In genomic region chr17:3594976-3595375, GRCh38 we compare ENCODE assay signal across 17 cellular contexts. TPM values are rescaled to one million over a fixed set of nuclear protein-coding genes. Genes with fewer than 3 reads are reported as not detected.
DNase-seq lines count a peak whose midpoint lies in the region; ATAC-seq and TF ChIP-seq lines count a peak whose summit lies in the region.
"Had no signal": no experiment of that assay in that cellular context is flagged by ENCODE, and none has a peak within 500 bp of the region (broad histone marks: within the 10 kb centered on the region; RNA-seq: fewer than 3 reads in every experiment).

No MANE protein-coding gene starts in this region.

- H3K9me3 ChIP-seq in smooth muscle cell (replicated peaks; ENCODE audit: low read depth), result no peaks in the 10 kb centered on the region
- H3K9me3 ChIP-seq: A549, SJSA1 had no signal

- no peak overlapping the region for H3K27ac Mint-ChIP-seq in natural killer cell treated with Interleukin-12 subunit alpha and Interleukin-12 subunit beta and Interleukin-15 and Interleukin-18, amount 100 ng/mL, for 72 hours
- no peak overlapping the region for H3K27ac Mint-ChIP-seq in natural killer cell
- peak overlapping the region; percentile 52 for H3K27ac Mint-ChIP-seq in glutamatergic neuron (ENCODE audit: unreplicated experiment)

- no peaks in the 10 kb centered on the region for H3F3A ChIP-seq in smooth muscle cell (ENCODE audit: low read depth)

- H2AFZ ChIP-seq in smooth muscle cell (ENCODE audit: low read depth), result no peak overlapping the region

- no peaks in the 10 kb centered on the region for H3K36me3 ChIP-seq in smooth muscle cell (ENCODE audit: low read depth)
- H3K36me3 ChIP-seq: SJSA1 had no signal

- peak; percentile 3 for DNase-seq in natural killer cell treated with Interleukin-12 subunit alpha and Interleukin-12 subunit beta and Interleukin-15 and Interleukin-18, amount 100 ng/mL, for 72 hours (ENCODE audit: low spot score)
- no peak for DNase-seq in natural killer cell
- no peak for DNase-seq in glutamatergic neuron
- DNase-seq in mesenteric fat pad (ENCODE audit: low spot score), result no peak
- no peak for DNase-seq in smooth muscle cell (lab: John Stamatoyannopoulos, UW; ENCODE audit: unreplicated experiment)
- DNase-seq in OCI-M1 (lab: John Stamatoyannopoulos, UW), result no peak
- DNase-seq: NCI-H187 treated with DMSO at 0.1 percent for 48 hours, NCI-H446, NCI-H69 had no signal

- H3K4me3 ChIP-seq in smooth muscle cell, result no peak overlapping the region
- H3K4me3 ChIP-seq: A549, K562, SJSA1 had no signal

- no peaks in the 10 kb centered on the region for H3K79me2 ChIP-seq in smooth muscle cell (ENCODE audit: low read depth)

- no peak for ATAC-seq in natural killer cell treated with Interleukin-12 subunit alpha and Interleukin-12 subunit beta and Interleukin-15 and Interleukin-18, amount 100 ng/mL, for 72 hours
- ATAC-seq in natural killer cell, result no peak
- ATAC-seq: A549, K562 had no signal

- H3K9ac ChIP-seq in smooth muscle cell (ENCODE audit: low read depth), result no peak overlapping the region

- intact Hi-C loops in natural killer cell (cut with micrococcal nuclease), result no loop called here

- TF ChIP-seq CTCF in natural killer cell (IDR thresholded peaks at IDR 0.05) (no peak), glutamatergic neuron (IDR thresholded peaks at IDR 0.05; ENCODE audit: partially characterized antibody, unreplicated experiment) (no peak), smooth muscle cell (IDR thresholded peaks at IDR 0.05; ENCODE audit: borderline replicate concordance, insufficient read depth, poor library complexity, severe bottlenecking) (no peak)

- WGBS in smooth muscle cell (ENCODE audit: low lambda C conversion rate), result 89% methylated on average over 15 of the region's 15 CpGs

- H3K4me2 ChIP-seq in smooth muscle cell, result no peak overlapping the region
- H3K4me2 ChIP-seq: A549 had no signal

- no peaks in the 10 kb centered on the region for H3K9me3 Mint-ChIP-seq in natural killer cell treated with Interleukin-12 subunit alpha and Interleukin-12 subunit beta and Interleukin-15 and Interleukin-18, amount 100 ng/mL, for 72 hours
- H3K9me3 Mint-ChIP-seq in natural killer cell, result no peaks in the 10 kb centered on the region
- H3K9me3 Mint-ChIP-seq in glutamatergic neuron (ENCODE audit: unreplicated experiment), result peaks cover 15% of the 10 kb centered on the region

- no peak overlapping the region for H3K4me3 Mint-ChIP-seq in natural killer cell treated with Interleukin-12 subunit alpha and Interleukin-12 subunit beta and Interleukin-15 and Interleukin-18, amount 100 ng/mL, for 72 hours
- no peak overlapping the region for H3K4me3 Mint-ChIP-seq in natural killer cell
- H3K4me3 Mint-ChIP-seq in glutamatergic neuron (ENCODE audit: unreplicated experiment), result no peak overlapping the region

- H3K27ac ChIP-seq in angular gyrus (ENCODE audit: low read depth, low read length) (peak overlapping the region; percentile 42), temporal lobe (ENCODE audit: low read depth, low read length) (peak overlapping the region; percentile 73), smooth muscle cell (ENCODE audit: low read depth) (no peak overlapping the region)
- H3K27ac ChIP-seq: A549, C4-2B, HL-60, RWPE1, SJSA1 had no signal

- H3K36me3 Mint-ChIP-seq in natural killer cell treated with Interleukin-12 subunit alpha and Interleukin-12 subunit beta and Interleukin-15 and Interleukin-18, amount 100 ng/mL, for 72 hours, result no peaks in the 10 kb centered on the region
- no peaks in the 10 kb centered on the region for H3K36me3 Mint-ChIP-seq in natural killer cell
- no peaks in the 10 kb centered on the region for H3K36me3 Mint-ChIP-seq in glutamatergic neuron (ENCODE audit: unreplicated experiment)

- H3K27me3 Mint-ChIP-seq in natural killer cell treated with Interleukin-12 subunit alpha and Interleukin-12 subunit beta and Interleukin-15 and Interleukin-18, amount 100 ng/mL, for 72 hours, result no peaks in the 10 kb centered on the region
- no peaks in the 10 kb centered on the region for H3K27me3 Mint-ChIP-seq in natural killer cell (ENCODE audit: low read depth in 2 of 2)
- H3K27me3 Mint-ChIP-seq in glutamatergic neuron (ENCODE audit: unreplicated experiment), result peaks cover 10% of the 10 kb centered on the region

- no peaks in the 10 kb centered on the region for H4K20me1 ChIP-seq in smooth muscle cell (ENCODE audit: low read depth)

- H3K4me1 ChIP-seq in smooth muscle cell (ENCODE audit: low read depth), result no peaks in the 10 kb centered on the region
- H3K4me1 ChIP-seq: A549, SJSA1 had no signal

- H3K27me3 ChIP-seq in smooth muscle cell (ENCODE audit: low read depth), result no peaks in the 10 kb centered on the region
- H3K27me3 ChIP-seq: SJSA1 had no signal

- peaks cover 0 to 2% of the 10 kb centered on the region in 2 donors for H3K4me1 Mint-ChIP-seq in natural killer cell treated with Interleukin-12 subunit alpha and Interleukin-12 subunit beta and Interleukin-15 and Interleukin-18, amount 100 ng/mL, for 72 hours (ENCODE audit: low read depth in 2 of 2)
- H3K4me1 Mint-ChIP-seq in natural killer cell (no peaks in the 10 kb centered on the region), glutamatergic neuron (ENCODE audit: low read depth, unreplicated experiment) (peaks cover 20% of the 10 kb centered on the region)

RNA-seq across cellular contexts. Expression of gene TRPV1, which starts 14.2 kb away (rescaled TPM):
- total RNA-seq in natural killer cell treated with Interleukin-12 subunit alpha and Interleukin-12 subunit beta and Interleukin-15 and Interleukin-18, amount 100 ng/mL, for 72 hours, result 100 to 1,000 TPM in 1 of 2 donors, 10 to 100 TPM in 1; 94.3 to 123 TPM
- total RNA-seq in natural killer cell (1 to 10 TPM; 3.2 to 4.5 (median 4.2) TPM), glutamatergic neuron (ENCODE audit: unreplicated experiment) (29.8 TPM), temporal lobe (5.2 TPM), mesenteric fat pad (6.7 TPM), smooth muscle cell (0.99 and 2.2 TPM in 2 replicates)
- polyA plus RNA-seq in smooth muscle cell, result 0.90 and 2.8 TPM in 2 replicates

RNA-seq across cellular contexts. Expression of gene TRPV3, which starts 37.4 kb away (rescaled TPM):
- total RNA-seq in natural killer cell treated with Interleukin-12 subunit alpha and Interleukin-12 subunit beta and Interleukin-15 and Interleukin-18, amount 100 ng/mL, for 72 hours, result 1 to 10 TPM; 6.5 to 9.7 TPM
- total RNA-seq in natural killer cell, result 10 to 100 TPM in 1 of 3 donors, 1 to 10 TPM in 2; 5.6 to 10.3 (median 7.6) TPM
- 0.74 TPM for total RNA-seq in glutamatergic neuron (ENCODE audit: unreplicated experiment)
- 0.74 TPM for total RNA-seq in temporal lobe
- 1.2 TPM for total RNA-seq in mesenteric fat pad
- 2.3 and 6.4 TPM in 2 replicates for total RNA-seq in smooth muscle cell
- 0.53 and 2.7 TPM in 2 replicates for polyA plus RNA-seq in smooth muscle cell
- total RNA-seq: SJSA1 had no signal

RNA-seq across cellular contexts. Expression of gene SHPK, which starts 41.1 kb away (rescaled TPM):
- total RNA-seq in natural killer cell treated with Interleukin-12 subunit alpha and Interleukin-12 subunit beta and Interleukin-15 and Interleukin-18, amount 100 ng/mL, for 72 hours, result 100 to 1,000 TPM in 1 of 2 donors, 10 to 100 TPM in 1; 67.2 to 121 TPM
- total RNA-seq in natural killer cell (1 to 10 TPM; 5.8 to 9.3 (median 8.9) TPM), glutamatergic neuron (ENCODE audit: unreplicated experiment) (35.5 TPM), temporal lobe (6.6 TPM), mesenteric fat pad (17.7 TPM), smooth muscle cell (9.0 and 9.5 TPM in 2 replicates)
- 5.3 and 8.2 TPM in 2 replicates for polyA plus RNA-seq in smooth muscle cell

RNA-seq across cellular contexts. Expression of gene CTNS, which starts 41.6 kb away (rescaled TPM):
- total RNA-seq in natural killer cell treated with Interleukin-12 subunit alpha and Interleukin-12 subunit beta and Interleukin-15 and Interleukin-18, amount 100 ng/mL, for 72 hours, result 10 to 100 TPM; 11.1 to 24.5 TPM
- total RNA-seq in natural killer cell (10 to 100 TPM in 1 of 3 donors, 1 to 10 TPM in 2; 7.6 to 24.2 (median 9.6) TPM), glutamatergic neuron (ENCODE audit: unreplicated experiment) (17.2 TPM), temporal lobe (12.8 TPM), mesenteric fat pad (21.6 TPM), smooth muscle cell (20.6 and 24.9 TPM in 2 replicates)
- polyA plus RNA-seq in smooth muscle cell, result 13.7 and 15.8 TPM in 2 replicates
